Comparison of ENCODE assay signal across 18 cellular contexts in genomic region chr14:34111505-34111904, GRCh38.
A peak's percentile ranks its signal among the peaks of the same experiment; 100 is the strongest.
DNase-seq lines count a peak whose midpoint lies in the region; ATAC-seq, FAIRE-seq and TF ChIP-seq lines count a peak whose summit lies in the region.
"Had no signal": no experiment of that assay in that cellular context is flagged by ENCODE, and none has a peak within 500 bp of the region (broad histone marks: within the 10 kb centered on the region; RNA-seq: fewer than 3 reads in every experiment).

No MANE protein-coding gene starts in this region.

- H3K27me3 ChIP-seq in PC-9 (ENCODE audit: insufficient read depth, low read depth): no peaks in the 10 kb centered on the region

- no peak for TF ChIP-seq RAD21 in A549 (conservative IDR thresholded peaks at IDR 0.05 in 1 of 2, IDR thresholded peaks at IDR 0.05 in 1 of 2)

- CTCF ChIA-PET in A549 (lab: Yijun Ruan, JAX) (no interaction called here), PC-9 (lab: Charles Lee) (no interaction called here), T-cell (lab: Charles Lee) (no interaction called here)

- POLR2A ChIA-PET in A549 (lab: Yijun Ruan, JAX) (no interaction called here), PC-9 (lab: Charles Lee; ENCODE audit: unreplicated experiment) (no interaction called here), T-cell (lab: Charles Lee) (no interaction called here)

- FAIRE-seq in A549 (lab: Jason Lieb, UNC): no peak
- FAIRE-seq: A204.1, HepG2, HTR-8/SVneo had no signal

- no peaks in the 10 kb centered on the region for H4K20me1 ChIP-seq in PC-9 (ENCODE audit: insufficient read depth)

- peaks cover 0 to 9% (median 4%) of the 10 kb centered on the region in 3 donors for H3K9me3 Mint-ChIP-seq in T-cell

- no peak overlapping the region for H2AFZ ChIP-seq in PC-9

- ATAC-seq in A549 (no peak), T-cell (replicated peaks in 1 of 4) (no peak), GM19452 (IDR thresholded peaks at IDR 0.05; ENCODE audit: unreplicated experiment) (no peak)
- ATAC-seq: CD8-positive, alpha-beta T cell had no signal

- TF ChIP-seq CTCF in A549 (IDR thresholded peaks at IDR 0.05) (no peak), PC-9 (conservative IDR thresholded peaks at IDR 0.05) (no peak)

- H3K4me3 ChIP-seq in A549 (no peak overlapping the region), PC-9 (no peak overlapping the region)

- intact Hi-C loops in PC-9 (cut with micrococcal nuclease; ENCODE audit: unreplicated experiment): no loop called here

- peaks cover 2 to 4% of the 10 kb centered on the region in 2 donors for H3K27me3 Mint-ChIP-seq in T-cell

- no TSS peak for BruUV-seq in PC-9 (replicated peaks; lab: Mats Ljungman, UMichigan)

- peaks cover 23% of the 10 kb centered on the region for H3F3A ChIP-seq in PC-9 (ENCODE audit: insufficient read depth, low read depth)

- 44% methylated on average over 2 of the region's 2 CpGs for WGBS in A549 (ENCODE audit: missing lambda C conversion rate)

- no peak for TF ChIP-seq POLR2A in A549 (IDR thresholded peaks at IDR 0.05; ENCODE audit: low read length)

- H3K27ac Mint-ChIP-seq in T-cell: no peak overlapping the region
- H3K27ac Mint-ChIP-seq: CD8-positive, alpha-beta T cell; H9 had no signal

- no peaks in the 10 kb centered on the region for H3K36me3 Mint-ChIP-seq in T-cell
- H3K36me3 Mint-ChIP-seq: CD14-positive monocyte; CD8-positive, alpha-beta T cell had no signal

- H3K9me3 ChIP-seq in A549 (peaks cover 5% of the 10 kb centered on the region; the same call in 1 of the 3 replicates), PC-9 (ENCODE audit: insufficient read depth, low read depth) (no peaks in the 10 kb centered on the region; the same call in 1 of the 2 replicates)
- H3K9me3 ChIP-seq: BE2C had no signal

- H3K4me1 ChIP-seq in A549: peaks cover 29% of the 10 kb centered on the region
- peaks cover 31% of the 10 kb centered on the region for H3K4me1 ChIP-seq in PC-9 (replicated peaks; ENCODE audit: insufficient read depth)

- TF ChIP-seq EP300 in A549 (IDR thresholded peaks at IDR 0.05): no peak

- H3K36me3 ChIP-seq in PC-9 (ENCODE audit: low read depth): no peaks in the 10 kb centered on the region
- H3K36me3 ChIP-seq: BE2C had no signal

- H3K27ac ChIP-seq in A549: 0 out of 6 replicates have a peak overlapping the region, but pooled peaks of 1 of the 2 experiments have one; percentile 12
- no peak overlapping the region for H3K27ac ChIP-seq in PC-9

- H3K79me2 ChIP-seq in PC-9 (ENCODE audit: low read depth): no peaks in the 10 kb centered on the region

- H3K4me3 Mint-ChIP-seq in T-cell: no peak overlapping the region
- H3K4me3 Mint-ChIP-seq: CD14-positive monocyte; CD8-positive, alpha-beta T cell; H9 had no signal

- H3K9me2 ChIP-seq in PC-9 (ENCODE audit: insufficient read depth): no peaks in the 10 kb centered on the region

- peak overlapping the region; percentile 15; the same call in 1 of the 3 replicates for H3K4me2 ChIP-seq in A549
- H3K4me2 ChIP-seq in PC-9: 0 out of 2 replicates have a peak overlapping the region, but pooled peaks have one; percentile 67

- DNase-seq in A549 (ENCODE audit: low read depth in 1 of 2, low spot score in 1 of 2) (no peak), PC-9 (no peak), kidney tubule cell (ENCODE audit: low spot score) (peak; percentile 25), renal cortical epithelial cell (ENCODE audit: low read depth) (peak; percentile 51), NCI-H1105 treated with DMSO at 0.1 percent for 48 hours (lab: John Stamatoyannopoulos, UW) (no peak), T-cell (no peak)
- DNase-seq: BE2C; CD8-positive, alpha-beta T cell; COR-L47; DND-41; GDM1; GOT3 had no signal

- no peaks in the 10 kb centered on the region for H3K4me1 Mint-ChIP-seq in T-cell
- H3K4me1 Mint-ChIP-seq: CD14-positive monocyte had no signal

TF ChIP-seq in A549, 52 proteins besides CTCF, POLR2A, EP300 and RAD21:
- TF ChIP-seq CHD2 (IDR thresholded peaks at IDR 0.05; ENCODE audit: low read length, partially characterized antibody) (no peak), BHLHE40 (IDR thresholded peaks at IDR 0.05; ENCODE audit: low read depth, low read length) (no peak), EHMT2 (IDR thresholded peaks at IDR 0.05; ENCODE audit: low read depth) (no peak)

Comparison
In these comparisons a context has a peak if more than half of its experiments do, and no peak if none do; other contexts are left out.
1. DNase-seq: peak in kidney tubule cell (single experiment) and renal cortical epithelial cell (single experiment); none in A549 (0 of 2), PC-9 (0 of 2), NCI-H1105 treated with DMSO at 0.1 percent for 48 hours (single experiment) and T-cell (0 of 34).